12 cellular contexts compared by ENCODE assay signal in the genomic region with DNA sequence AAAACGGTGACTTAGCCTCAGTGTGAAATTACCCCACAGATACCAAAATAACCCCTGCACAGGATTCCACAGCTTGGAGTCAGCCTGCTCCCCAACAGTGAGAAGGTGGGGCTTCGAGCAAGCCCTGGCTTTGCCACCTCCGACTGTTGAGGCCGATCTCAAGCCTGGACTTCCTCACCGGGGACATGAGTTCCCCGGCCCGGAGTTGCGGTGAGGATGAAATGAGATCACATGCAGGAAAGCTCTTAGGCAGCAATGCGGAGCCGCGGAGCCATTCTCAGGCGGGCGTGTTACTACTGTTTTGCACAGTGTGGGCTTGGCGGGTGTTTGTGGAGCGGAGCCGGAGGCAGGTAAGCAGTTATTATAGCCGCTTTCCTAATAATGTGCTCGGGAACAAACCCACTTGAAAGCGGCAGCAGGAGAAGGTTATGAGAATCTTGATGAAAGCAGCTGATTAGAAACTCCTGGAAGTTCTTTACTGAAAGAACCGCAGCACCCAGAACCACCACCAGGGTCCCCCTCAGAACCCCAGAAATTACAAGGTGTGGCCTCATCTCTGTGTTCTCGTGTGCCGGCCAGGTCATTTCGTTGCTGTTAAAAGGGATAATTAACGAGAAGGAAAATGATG. TPM values are rescaled to one million over a fixed set of nuclear protein-coding genes. Genes with fewer than 3 reads are reported as not detected.
DNase-seq lines count a peak whose midpoint lies in the region; ATAC-seq and TF ChIP-seq lines count a peak whose summit lies in the region.
"Had no signal": no experiment of that assay in that cellular context is flagged by ENCODE, and none has a peak within 500 bp of the region (broad histone marks: within the 10 kb centered on the region; RNA-seq: fewer than 3 reads in every experiment).

No MANE protein-coding gene starts in this region.

- H3K9me3 ChIP-seq in DND-41 (ENCODE audit: insufficient read depth, low read length, severe bottlenecking) (no peaks in the 10 kb centered on the region), PC-9 (ENCODE audit: insufficient read depth, low read depth) (no peaks in the 10 kb centered on the region), SJCRH30 (replicated peaks) (no peaks in the 10 kb centered on the region), T-helper 17 cell (ENCODE audit: control insufficient read depth, low read length, poor library complexity, severe bottlenecking) (no peaks in the 10 kb centered on the region)

- ATAC-seq in DND-41 (ENCODE audit: insufficient read depth, low read depth): no peak
- ATAC-seq in T-helper 17 cell: no peak
- ATAC-seq in HG02884 (IDR thresholded peaks at IDR 0.05; ENCODE audit: unreplicated experiment): no peak
- ATAC-seq: left ventricle myocardium superior had no signal

- H3F3A ChIP-seq in PC-9 (ENCODE audit: insufficient read depth, low read depth): peaks cover 26% of the 10 kb centered on the region

- H3K4me1 ChIP-seq in DND-41 (ENCODE audit: insufficient read depth, low read length) (peaks cover 15% of the 10 kb centered on the region), PC-9 (replicated peaks; ENCODE audit: insufficient read depth) (peaks cover 18% of the 10 kb centered on the region), SJCRH30 (peaks cover 2% of the 10 kb centered on the region; the same call in 1 of the 2 replicates)

- H3K27me3 ChIP-seq in DND-41 (ENCODE audit: insufficient read depth, low read length, poor library complexity) (no peaks in the 10 kb centered on the region), PC-9 (ENCODE audit: insufficient read depth, low read depth) (no peaks in the 10 kb centered on the region), SJCRH30 (no peaks in the 10 kb centered on the region; the same call in 1 of the 2 replicates)

- no peaks in the 10 kb centered on the region for H3K9me2 ChIP-seq in PC-9 (ENCODE audit: insufficient read depth)

- POLR2A ChIA-PET in AG04449 (lab: Yijun Ruan, JAX) (interaction anchor here (0.9 kb wide), 1 partner anchor 8 kb away, joined by 4 read pairs; no protein-coding TSS in a partner anchor), PC-9 (lab: Charles Lee; ENCODE audit: unreplicated experiment) (interaction anchor here (0.6 to 0.7 kb wide), 2 partner anchors 15 to 414 kb away, joined by 9 to 13 read pairs; no protein-coding TSS in a partner anchor)

- no peaks in the 10 kb centered on the region for H3K27me3 Mint-ChIP-seq in T-helper 17 cell
- H3K27me3 Mint-ChIP-seq: activated B cell treated with CpG ODN at 0.5 μM for 24 hours had no signal

- TF ChIP-seq CTCF in AG04449 (IDR thresholded peaks at IDR 0.05; ENCODE audit: insufficient read depth, low read length, missing control alignments) (peak; percentile 30), DND-41 (IDR thresholded peaks at IDR 0.05; ENCODE audit: borderline replicate concordance, extremely low read depth, low read length, poor library complexity, severe bottlenecking) (peak; percentile 52), PC-9 (conservative IDR thresholded peaks at IDR 0.05) (peak; percentile 45; the same call in 1 of the 2 replicates)

- H3K27ac Mint-ChIP-seq in T-helper 17 cell: no peak overlapping the region

- no peak overlapping the region for H3K27ac ChIP-seq in DND-41 (ENCODE audit: low read length)
- H3K27ac ChIP-seq in PC-9: no peak overlapping the region
- H3K27ac ChIP-seq in SJCRH30: no peak overlapping the region

- H3K36me3 Mint-ChIP-seq in T-helper 17 cell (ENCODE audit: low read depth): no peaks in the 10 kb centered on the region

- H3K4me2 ChIP-seq in DND-41 (ENCODE audit: insufficient read depth, low read length) (no peak overlapping the region), PC-9 (no peak overlapping the region)

- H3K4me3 Mint-ChIP-seq in T-helper 17 cell: no peak overlapping the region
- H3K4me3 Mint-ChIP-seq: activated B cell treated with CpG ODN at 0.5 μM for 24 hours had no signal

- H3K4me3 ChIP-seq in AG04449 (ENCODE audit: low read depth, low read length) (no peak overlapping the region), DND-41 (ENCODE audit: low read depth in 1 of 2, low read length in 2 of 2) (no peak overlapping the region), PC-9 (no peak overlapping the region), SJCRH30 (no peak overlapping the region)

- CTCF ChIA-PET in AG04449 (lab: Yijun Ruan, JAX): interaction anchor here (0.9 to 3.3 kb wide), 5 partner anchors 14 to 48 kb away, joined by 3 to 16 read pairs (median 4); no protein-coding TSS in a partner anchor
- CTCF ChIA-PET in PC-9 (lab: Charles Lee): interaction anchor here (0.6 to 0.7 kb wide), 2 partner anchors 37 to 419 kb away, joined by 3 to 12 read pairs; no protein-coding TSS in a partner anchor

- peaks cover 15% of the 10 kb centered on the region for H3K4me1 Mint-ChIP-seq in T-helper 17 cell

- intact Hi-C loops in PC-9 (cut with micrococcal nuclease; ENCODE audit: unreplicated experiment): loop anchor here (5.0 kb wide), 1 partner anchor 205 kb away; the partner anchor contains the start of gene UBE4B

- DNase-seq in AG04449 (ENCODE audit: low read depth, low spot score): no peak
- DNase-seq in DND-41: no peak
- peak in 1 of 2 experiments; percentile 58 for DNase-seq in PC-9
- DNase-seq in glomerular visceral epithelial cell (ENCODE audit: extremely low spot score): peak; percentile 12
- no peak for DNase-seq in SJCRH30
- DNase-seq in activated gamma-delta T cell (lab: John Stamatoyannopoulos, UW): no peak
- no peak for DNase-seq in T-helper 17 cell
- DNase-seq: activated B cell treated with CpG ODN at 0.5 μM for 24 hours, cerebellar nuclear complex, left ventricle myocardium superior, NCI-H1092 treated with DMSO at 0.1 percent for 48 hours had no signal

- H3K9ac ChIP-seq in DND-41 (ENCODE audit: low read depth, low read length): no peak overlapping the region

- peaks cover 7% of the 10 kb centered on the region; the same call in 1 of the 2 replicates for H3K36me3 ChIP-seq in DND-41 (ENCODE audit: insufficient read depth, low read length)
- no peaks in the 10 kb centered on the region for H3K36me3 ChIP-seq in PC-9 (ENCODE audit: low read depth)
- no peaks in the 10 kb centered on the region for H3K36me3 ChIP-seq in SJCRH30

- no TSS peak for BruUV-seq in PC-9 (replicated peaks; lab: Mats Ljungman, UMichigan)

- no peak overlapping the region for H2AFZ ChIP-seq in DND-41 (ENCODE audit: low read depth, low read length)
- H2AFZ ChIP-seq in PC-9: no peak overlapping the region

- H4K20me1 ChIP-seq in DND-41 (ENCODE audit: insufficient read depth, low read length): peaks cover 5% of the 10 kb centered on the region
- H4K20me1 ChIP-seq in PC-9 (ENCODE audit: insufficient read depth): no peaks in the 10 kb centered on the region

- H3K79me2 ChIP-seq in DND-41 (ENCODE audit: insufficient read depth, low read length) (peaks cover 7% of the 10 kb centered on the region), PC-9 (ENCODE audit: low read depth) (peaks cover 5% of the 10 kb centered on the region)

RNA-seq across cellular contexts. Expression of gene CLSTN1, which starts 3.9 kb away (rescaled TPM):
- total RNA-seq in PC-9 (2021) (138 and 140 TPM in 2 replicates), T-helper 17 cell (10 to 100 TPM; 86.3 to 91.5 TPM)
- total RNA-seq in SJCRH30 (2014; rRNA removed; shearing (Covaris generic)): 50.5 and 52.4 TPM in 2 replicates
